10 cellular contexts compared by ENCODE assay signal in genomic region chr11:68215524-68216170, GRCh38. TPM values are rescaled to one million over a fixed set of nuclear protein-coding genes. Genes with fewer than 3 reads are reported as not detected.
DNase-seq lines count a peak whose midpoint lies in the region; ATAC-seq and TF ChIP-seq lines count a peak whose summit lies in the region.
"Had no signal": no experiment of that assay in that cellular context is flagged by ENCODE, and none has a peak within 500 bp of the region (broad histone marks: within the 10 kb centered on the region; RNA-seq: fewer than 3 reads in every experiment).

No MANE protein-coding gene starts in this region.

- H3K27ac Mint-ChIP-seq in activated naive CD4-positive, alpha-beta T cell treated with anti-CD3 and anti-CD28 coated beads, Interleukin-2, amount 10 ng/mL, durations not matched to agents 7 days and 5 days = peak overlapping the region; percentile 34
- no peak overlapping the region for H3K27ac Mint-ChIP-seq in WTC11
- peak overlapping the region in 4 of 6 donors; percentile 36 to 84 (median 58) for H3K27ac Mint-ChIP-seq in immature natural killer cell
- peak overlapping the region; percentile 92 for H3K27ac Mint-ChIP-seq in stimulated activated effector memory CD8-positive, alpha-beta T cell treated with anti-CD3 and anti-CD28 coated beads, Interleukin-12 subunit alpha, Interleukin-12 subunit beta, amount 100 ng/mL, for 72 hours

- TF ChIP-seq CTCF in WTC11 (IDR thresholded peaks at IDR 0.05) = no peak

- no peaks in the 10 kb centered on the region for H3K9me3 Mint-ChIP-seq in activated naive CD4-positive, alpha-beta T cell treated with anti-CD3 and anti-CD28 coated beads, Interleukin-2, amount 10 ng/mL, durations not matched to agents 7 days and 5 days
- H3K9me3 Mint-ChIP-seq in WTC11 (no peaks in the 10 kb centered on the region), immature natural killer cell (no peaks in the 10 kb centered on the region)
- H3K9me3 Mint-ChIP-seq in stimulated activated effector memory CD8-positive, alpha-beta T cell treated with anti-CD3 and anti-CD28 coated beads, Interleukin-12 subunit alpha, Interleukin-12 subunit beta, amount 100 ng/mL, for 72 hours = no peaks in the 10 kb centered on the region

- peaks cover 5% of the 10 kb centered on the region for H3K36me3 Mint-ChIP-seq in activated naive CD4-positive, alpha-beta T cell treated with anti-CD3 and anti-CD28 coated beads, Interleukin-2, amount 10 ng/mL, durations not matched to agents 7 days and 5 days
- H3K36me3 Mint-ChIP-seq in WTC11 (no peaks in the 10 kb centered on the region), immature natural killer cell (no peaks in the 10 kb centered on the region)
- H3K36me3 Mint-ChIP-seq in stimulated activated effector memory CD8-positive, alpha-beta T cell treated with anti-CD3 and anti-CD28 coated beads, Interleukin-12 subunit alpha, Interleukin-12 subunit beta, amount 100 ng/mL, for 72 hours = peaks cover 33% of the 10 kb centered on the region

- H3K4me1 Mint-ChIP-seq in activated naive CD4-positive, alpha-beta T cell treated with anti-CD3 and anti-CD28 coated beads, Interleukin-2, amount 10 ng/mL, durations not matched to agents 7 days and 5 days = peaks cover 33% of the 10 kb centered on the region
- H3K4me1 Mint-ChIP-seq in WTC11 = peaks cover 29% of the 10 kb centered on the region
- peaks cover 19 to 26% of the 10 kb centered on the region in 2 donors for H3K4me1 Mint-ChIP-seq in immature natural killer cell
- peaks cover 30% of the 10 kb centered on the region for H3K4me1 Mint-ChIP-seq in stimulated activated effector memory CD8-positive, alpha-beta T cell treated with anti-CD3 and anti-CD28 coated beads, Interleukin-12 subunit alpha, Interleukin-12 subunit beta, amount 100 ng/mL, for 72 hours

- CTCF ChIA-PET in activated naive CD4-positive, alpha-beta T cell treated with anti-CD3 and anti-CD28 coated beads, Interleukin-2, amount 10 ng/mL, durations not matched to agents 7 days and 5 days (lab: Charles Lee) = interaction anchor here (1.1 kb wide), 1 partner anchor 80 kb away, joined by 3 read pairs; no protein-coding TSS in a partner anchor
- CTCF ChIA-PET in WTC11 (lab: Charles Lee) = interaction anchor here (2.2 kb wide), 1 partner anchor 82 kb away, joined by 6 read pairs; no protein-coding TSS in a partner anchor

- peaks cover 66% of the 10 kb centered on the region for H3K27me3 Mint-ChIP-seq in activated naive CD4-positive, alpha-beta T cell treated with anti-CD3 and anti-CD28 coated beads, Interleukin-2, amount 10 ng/mL, durations not matched to agents 7 days and 5 days
- H3K27me3 Mint-ChIP-seq in WTC11 (ENCODE audit: low read depth) (peaks cover 9% of the 10 kb centered on the region), immature natural killer cell (ENCODE audit: low read depth in 3 of 3) (peaks cover 26 to 51% (median 39%) of the 10 kb centered on the region in 3 donors)

- ATAC-seq in WTC11 = no peak
- no peak for ATAC-seq in stimulated activated effector memory CD8-positive, alpha-beta T cell treated with anti-CD3 and anti-CD28 coated beads, Interleukin-12 subunit alpha, Interleukin-12 subunit beta, amount 100 ng/mL, for 72 hours
- ATAC-seq in HG02759 (IDR thresholded peaks at IDR 0.05; ENCODE audit: unreplicated experiment) = no peak

- DNase-seq in activated naive CD4-positive, alpha-beta T cell treated with anti-CD3 and anti-CD28 coated beads, Interleukin-2, amount 10 ng/mL, durations not matched to agents 7 days and 5 days = no peak
- no peak for DNase-seq in activated naive CD4-positive, alpha-beta T cell treated with anti-CD3 and anti-CD28 coated beads, Interleukin-2, amount 50 U/mL, for 16 hours
- DNase-seq in WTC11 (ENCODE audit: low spot score) (no peak), immature natural killer cell (no peak), DMS 273 treated with DMSO at 0.1 percent for 48 hours (lab: John Stamatoyannopoulos, UW) (no peak), AG08396 (ENCODE audit: low spot score) (no peak)
- no peak for DNase-seq in stimulated activated effector memory CD8-positive, alpha-beta T cell treated with anti-CD3 and anti-CD28 coated beads, Interleukin-12 subunit alpha, Interleukin-12 subunit beta, amount 100 ng/mL, for 72 hours (ENCODE audit: low spot score in 2 of 2)
- DNase-seq: GF-D8, NCI-H2171 treated with DMSO at 0.1 percent for 48 hours had no signal

- POLR2A ChIA-PET in WTC11 (lab: Charles Lee) = no interaction called here

- peak overlapping the region; percentile 66 for H3K4me3 Mint-ChIP-seq in activated naive CD4-positive, alpha-beta T cell treated with anti-CD3 and anti-CD28 coated beads, Interleukin-2, amount 10 ng/mL, durations not matched to agents 7 days and 5 days
- peak overlapping the region; percentile 63 for H3K4me3 Mint-ChIP-seq in WTC11
- peak overlapping the region; percentile 76 to 85 (median 78) for H3K4me3 Mint-ChIP-seq in immature natural killer cell
- peak overlapping the region; percentile 88 for H3K4me3 Mint-ChIP-seq in stimulated activated effector memory CD8-positive, alpha-beta T cell treated with anti-CD3 and anti-CD28 coated beads, Interleukin-12 subunit alpha, Interleukin-12 subunit beta, amount 100 ng/mL, for 72 hours

TF ChIP-seq in WTC11, 78 proteins besides CTCF, POLR2A, EP300 and RAD21:
- TF ChIP-seq, protein P1, sequence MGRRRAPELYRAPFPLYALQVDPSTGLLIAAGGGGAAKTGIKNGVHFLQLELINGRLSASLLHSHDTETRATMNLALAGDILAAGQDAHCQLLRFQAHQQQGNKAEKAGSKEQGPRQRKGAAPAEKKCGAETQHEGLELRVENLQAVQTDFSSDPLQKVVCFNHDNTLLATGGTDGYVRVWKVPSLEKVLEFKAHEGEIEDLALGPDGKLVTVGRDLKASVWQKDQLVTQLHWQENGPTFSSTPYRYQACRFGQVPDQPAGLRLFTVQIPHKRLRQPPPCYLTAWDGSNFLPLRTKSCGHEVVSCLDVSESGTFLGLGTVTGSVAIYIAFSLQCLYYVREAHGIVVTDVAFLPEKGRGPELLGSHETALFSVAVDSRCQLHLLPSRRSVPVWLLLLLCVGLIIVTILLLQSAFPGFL (CRISPR knock-in tag; IDR thresholded peaks at IDR 0.05; ENCODE audit: borderline replicate concordance) = no peak
- TF ChIP-seq IRF1 (CRISPR knock-in tag; IDR thresholded peaks at IDR 0.05) (no peak), TCF7 (CRISPR knock-in tag; IDR thresholded peaks at IDR 0.05; ENCODE audit: low read depth) (no peak), PRRX2 (CRISPR knock-in tag; IDR thresholded peaks at IDR 0.05) (no peak), USF2 (CRISPR knock-in tag; IDR thresholded peaks at IDR 0.05) (no peak), EMX1 (CRISPR knock-in tag; IDR thresholded peaks at IDR 0.05) (no peak), CREB1 (CRISPR knock-in tag; IDR thresholded peaks at IDR 0.05) (no peak), RELA (CRISPR knock-in tag; IDR thresholded peaks at IDR 0.05; ENCODE audit: borderline replicate concordance) (no peak), HMGXB4 (CRISPR knock-in tag; IDR thresholded peaks at IDR 0.05) (no peak)
- TF ChIP-seq, protein P2, sequence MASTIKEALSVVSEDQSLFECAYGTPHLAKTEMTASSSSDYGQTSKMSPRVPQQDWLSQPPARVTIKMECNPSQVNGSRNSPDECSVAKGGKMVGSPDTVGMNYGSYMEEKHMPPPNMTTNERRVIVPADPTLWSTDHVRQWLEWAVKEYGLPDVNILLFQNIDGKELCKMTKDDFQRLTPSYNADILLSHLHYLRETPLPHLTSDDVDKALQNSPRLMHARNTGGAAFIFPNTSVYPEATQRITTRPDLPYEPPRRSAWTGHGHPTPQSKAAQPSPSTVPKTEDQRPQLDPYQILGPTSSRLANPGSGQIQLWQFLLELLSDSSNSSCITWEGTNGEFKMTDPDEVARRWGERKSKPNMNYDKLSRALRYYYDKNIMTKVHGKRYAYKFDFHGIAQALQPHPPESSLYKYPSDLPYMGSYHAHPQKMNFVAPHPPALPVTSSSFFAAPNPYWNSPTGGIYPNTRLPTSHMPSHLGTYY (CRISPR knock-in tag; IDR thresholded peaks at IDR 0.05) = no peak

RNA-seq across cellular contexts. Expression of gene KMT5B, which starts 2.6 kb away (rescaled TPM):
- total RNA-seq in WTC11 (2021) = 39.3 to 43.8 TPM (median 39.8 TPM) in 3 replicates
- 10 to 100 TPM; 23.9 to 58.5 (median 30.0) TPM for polyA plus RNA-seq in immature natural killer cell

RNA-seq across cellular contexts. Expression of gene C11orf24, which starts 56.1 kb away (rescaled TPM):
- 41.8 to 53.7 TPM (median 43.8 TPM) in 3 replicates for total RNA-seq in WTC11 (2021)
- 10 to 100 TPM; 10.4 to 27.1 (median 12.6) TPM for polyA plus RNA-seq in immature natural killer cell
